8 cellular contexts compared by ENCODE assay signal in the genomic region with DNA sequence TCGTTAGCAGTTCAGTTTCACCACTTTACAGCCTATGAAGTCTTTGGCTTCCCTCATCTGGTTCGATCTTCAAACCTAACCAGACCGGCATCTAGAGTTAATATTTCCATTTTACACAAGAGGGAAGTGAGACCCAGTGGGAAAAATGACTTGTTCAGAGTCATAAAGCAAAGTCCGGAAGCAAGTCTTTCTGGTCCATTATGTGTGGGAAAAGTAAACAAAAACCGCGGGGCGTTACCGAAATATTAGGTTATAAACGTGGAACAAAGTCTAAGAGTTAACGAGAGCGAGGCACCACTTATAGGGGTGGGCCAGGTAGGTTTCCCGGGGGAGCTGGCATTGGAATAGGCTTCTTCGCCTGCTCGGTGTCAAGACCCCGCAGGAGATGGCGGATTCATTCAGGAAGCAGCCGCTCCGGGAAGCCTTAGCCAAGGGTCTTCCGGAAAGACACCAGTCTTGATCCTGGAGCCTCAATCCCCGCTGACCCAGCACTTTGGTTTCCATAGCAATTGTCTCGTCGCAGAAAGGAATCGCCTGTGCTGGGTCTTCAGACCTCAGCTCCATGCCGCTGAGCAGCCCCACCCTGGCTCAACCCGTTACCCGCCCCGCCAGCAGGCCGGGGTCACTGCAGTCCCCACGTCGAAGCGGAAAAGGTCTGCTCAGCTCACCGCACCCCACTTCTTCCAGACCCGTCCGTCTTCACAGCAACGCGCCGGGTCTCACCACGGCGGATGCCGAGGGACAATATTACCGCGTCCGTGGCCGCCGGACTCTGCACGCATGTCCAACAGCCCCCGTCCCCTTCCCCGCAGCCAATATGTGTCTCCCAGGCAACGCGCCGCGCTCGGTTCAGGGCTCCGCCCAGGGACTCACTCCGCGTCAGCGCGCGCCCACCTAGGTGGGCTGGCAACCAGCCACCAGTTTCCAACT. TPM values are rescaled to one million over a fixed set of nuclear protein-coding genes. Genes with fewer than 3 reads are reported as not detected.
DNase-seq lines count a peak whose midpoint lies in the region; ATAC-seq and TF ChIP-seq lines count a peak whose summit lies in the region.

A gene (plus strand): TSS at position 872 of the 930 bp plus-strand sequence. CDS start 82 bp downstream, outside the sequence.

- no peak within 1 kb of the TSS for H2BK5ac ChIP-seq in neuronal stem cell (ENCODE audit: low read length)

- peak within 1 kb of the TSS; percentile 42 for H2BK120ac ChIP-seq in neuronal stem cell (ENCODE audit: low read depth, low read length)

- H2BK15ac ChIP-seq in neuronal stem cell (ENCODE audit: low read length), result no peak within 1 kb of the TSS

- no peak within 1 kb of the TSS for H3K23ac ChIP-seq in neuronal stem cell (ENCODE audit: low read depth, low read length, poor library complexity)

- DNase-seq in HuH-7.5 (ENCODE audit: low spot score) (peak; percentile 15), activated T-cell treated with anti-CD3 and anti-CD28 coated beads for 4 hours (peak; percentile 20), fibroblast of villous mesenchyme (ENCODE audit: low read depth) (peak; percentile 28), neuronal stem cell (ENCODE audit: low spot score) (no peak), COLO829 (ENCODE audit: low spot score) (no peak), SHP77 treated with DMSO at 0.1 percent for 48 hours (lab: John Stamatoyannopoulos, UW) (no peak)

- H3K18ac ChIP-seq in neuronal stem cell (ENCODE audit: low read length), result peak within 1 kb of the TSS; percentile 2

- no peak within 1 kb of the TSS for H3K9ac ChIP-seq in neuronal stem cell (ENCODE audit: low read depth, low read length, poor library complexity)

- H2AK5ac ChIP-seq in neuronal stem cell (ENCODE audit: low read depth, low read length), result no peak within 1 kb of the TSS

- H3K4me3 ChIP-seq in fibroblast of villous mesenchyme (ENCODE audit: low read depth, low read length), result peak within 1 kb of the TSS; percentile 76
- H3K4me3 ChIP-seq in neuronal stem cell (ENCODE audit: low read length in 2 of 2), result peak within 1 kb of the TSS; percentile 23 to 58

- peaks cover 7 to 9% of the 10 kb centered on the region in 2 donors for H3K9me3 ChIP-seq in neuronal stem cell (replicated peaks in 1 of 2; ENCODE audit: control insufficient read depth in 2 of 2, insufficient read depth in 1 of 2, low read depth in 1 of 2, low read length in 2 of 2)

- peak within 1 kb of the TSS; percentile 66 for H3K14ac ChIP-seq in neuronal stem cell (ENCODE audit: low read length)

- H3K36me3 ChIP-seq in neuronal stem cell (replicated peaks in 1 of 2; ENCODE audit: control insufficient read depth in 2 of 2, insufficient read depth in 2 of 2, low read length in 2 of 2), result no peaks in the 10 kb centered on the region

- no peak within 1 kb of the TSS for H4K8ac ChIP-seq in neuronal stem cell (ENCODE audit: low read depth, low read length)

- no peak within 1 kb of the TSS for H3K27ac ChIP-seq in neuronal stem cell (replicated peaks; ENCODE audit: low read length)

- H3K4ac ChIP-seq in neuronal stem cell (ENCODE audit: low read length), result no peak within 1 kb of the TSS

- H2AFZ ChIP-seq in neuronal stem cell (ENCODE audit: low read length), result peak within 1 kb of the TSS; percentile 68

- H3K4me1 ChIP-seq in neuronal stem cell (ENCODE audit: control insufficient read depth in 2 of 2, insufficient read depth in 1 of 2, low read depth in 1 of 2, low read length in 2 of 2), result no peaks in the 10 kb centered on the region

- no peak for TF ChIP-seq CTCF in fibroblast of villous mesenchyme (IDR thresholded peaks at IDR 0.05; ENCODE audit: insufficient read depth, low read depth, low read length)

- peaks cover 0 to 2% (median 0%) of the 10 kb centered on the region in 3 experiments for H3K27me3 ChIP-seq in neuronal stem cell (ENCODE audit: control insufficient read depth in 3 of 3, insufficient read depth in 3 of 3, low read depth in 1 of 3, low read length in 3 of 3)

- WGBS in neuronal stem cell (ENCODE audit: extremely low coverage in 2 of 2, insufficient read length in 2 of 2, insufficient replicate concordance in 1 of 2), 2 donors, result no CpG with 5 or more reads among the region's 59 CpGs

- H2BK12ac ChIP-seq in neuronal stem cell (ENCODE audit: low read length), result no peak within 1 kb of the TSS

- no peak within 1 kb of the TSS for H4K91ac ChIP-seq in neuronal stem cell (ENCODE audit: low read depth, low read length, poor library complexity)

- peak; percentile 55 for ATAC-seq in GM18502 (IDR thresholded peaks at IDR 0.05; ENCODE audit: poor library complexity, unreplicated experiment)
- no peak for ATAC-seq in GM18907 (IDR thresholded peaks at IDR 0.05; ENCODE audit: unreplicated experiment)

- H3K79me1 ChIP-seq in neuronal stem cell (ENCODE audit: low read depth, low read length), result no peaks in the 10 kb centered on the region

- peak within 1 kb of the TSS; percentile 32 for H3K4me2 ChIP-seq in neuronal stem cell (ENCODE audit: insufficient read depth, low read length, poor library complexity, severe bottlenecking)

RNA-seq across cellular contexts. Expression of the gene that starts here (rescaled TPM):
- not detected in 2 replicates for total RNA-seq in fibroblast of villous mesenchyme
- not detected for polyA plus RNA-seq in neuronal stem cell (2013, experiment 1 of 2)
- not detected for polyA plus RNA-seq in neuronal stem cell (2013, experiment 2 of 2)

Comparison
In these comparisons a context has a peak if more than half of its experiments do, and no peak if none do; other contexts are left out.
1. Peak in DNase-seq and H3K4me3 ChIP-seq in fibroblast of villous mesenchyme; RNA of the gene not detected or under 1 TPM.
2. DNase-seq: peak in HuH-7.5 (single experiment) and activated T-cell treated with anti-CD3 and anti-CD28 coated beads for 4 hours (single experiment); none in neuronal stem cell (single experiment), COLO829 (single experiment) and SHP77 treated with DMSO at 0.1 percent for 48 hours (single experiment).